Comparison of ENCODE assay signal across 8 cellular contexts in the genomic region with DNA sequence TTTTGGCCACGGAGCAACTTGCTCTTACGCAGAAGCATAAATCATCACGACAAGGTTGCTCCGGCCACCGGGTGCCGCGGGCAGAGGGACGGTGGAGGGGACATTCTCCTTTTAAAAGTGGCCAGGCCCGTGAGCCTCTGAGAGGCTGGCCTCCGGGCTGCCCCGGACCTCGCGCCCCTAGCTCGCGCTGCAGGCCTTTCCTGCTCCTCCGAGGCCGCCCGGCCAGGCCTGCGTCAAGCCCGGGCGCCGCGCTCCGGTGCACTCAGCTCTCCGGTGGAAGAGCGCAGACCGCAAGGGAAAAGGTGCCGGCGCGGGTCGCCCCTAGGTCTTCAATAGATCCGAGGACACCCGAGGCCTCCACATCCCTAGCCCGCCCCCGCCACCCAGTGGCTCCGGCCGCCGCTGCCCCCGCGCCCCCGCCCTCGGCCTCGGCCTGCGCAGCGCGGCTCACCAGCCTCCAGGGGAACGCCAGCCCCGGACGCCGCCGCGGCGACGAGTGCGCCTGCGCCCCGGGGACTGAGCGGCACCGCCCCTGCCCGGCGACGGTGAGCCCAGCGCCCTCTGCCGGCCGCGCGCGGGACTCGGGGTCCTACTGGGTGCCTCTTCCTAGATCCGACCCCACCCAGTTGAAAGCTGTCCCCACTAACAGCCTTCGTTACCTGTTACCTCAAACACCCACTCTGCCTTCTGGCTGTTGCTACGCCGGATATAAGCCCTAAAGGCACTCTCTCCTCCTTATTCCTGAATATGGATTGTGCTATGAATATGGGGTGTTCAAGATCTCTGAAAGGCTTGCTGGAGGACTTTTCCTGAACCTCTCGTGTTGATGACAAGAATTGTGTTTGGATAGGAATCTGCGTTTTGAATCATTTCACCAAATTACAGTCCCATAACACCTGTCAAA. TPM values are rescaled to one million over a fixed set of nuclear protein-coding genes. Genes with fewer than 3 reads are reported as not detected.
DNase-seq lines count a peak whose midpoint lies in the region; TF ChIP-seq lines count a peak whose summit lies in the region.

A gene (minus strand): TSS at position 500 of the 904 bp plus-strand sequence. CDS start 10,671 bp downstream, outside the sequence.

- no peak within 1 kb of the TSS for H2BK15ac ChIP-seq in H9 (ENCODE audit: low read depth, low read length)

- H3K4ac ChIP-seq in H9 (ENCODE audit: low read depth, low read length) = no peak within 1 kb of the TSS

- H3K9ac ChIP-seq in H9 (ENCODE audit: extremely low read depth, insufficient read length, low read length) = no peak within 1 kb of the TSS
- peak within 1 kb of the TSS; percentile 49; the same call in 1 of the 2 replicates for H3K9ac ChIP-seq in MM.1S (ENCODE audit: low read length)

- no peak within 1 kb of the TSS for H3K18ac ChIP-seq in H9 (ENCODE audit: insufficient read length, low read depth, low read length)

- H2BK120ac ChIP-seq in H9 (ENCODE audit: low read depth, low read length, poor library complexity, severe bottlenecking) = no peak within 1 kb of the TSS

- H3K79me2 ChIP-seq in H9 (ENCODE audit: insufficient read depth, low read length) = no peaks in the 10 kb centered on the region
- no peaks in the 10 kb centered on the region for H3K79me2 ChIP-seq in MM.1S (ENCODE audit: low read length)

- no peak within 1 kb of the TSS for H2BK20ac ChIP-seq in H9 (ENCODE audit: low read depth, low read length, poor library complexity, severe bottlenecking)

- H3K27ac ChIP-seq in H9 (ENCODE audit: insufficient read length, low read depth, low read length) = no peak within 1 kb of the TSS
- H3K27ac ChIP-seq in MM.1S (ENCODE audit: low read length) = no peak within 1 kb of the TSS
- H3K27ac ChIP-seq in SJSA1 = 0 out of 2 replicates have a peak within 1 kb of the TSS, but pooled peaks have one; percentile 35
- peak within 1 kb of the TSS; percentile 85 for H3K27ac ChIP-seq in suprapubic skin

- H3F3A ChIP-seq in MM.1S (ENCODE audit: insufficient read depth, low read length) = no peaks in the 10 kb centered on the region

- H3K9me3 ChIP-seq in H9 (ENCODE audit: control insufficient read depth, low read depth, low read length) = no peaks in the 10 kb centered on the region
- H3K9me3 ChIP-seq in MM.1S (replicated peaks; ENCODE audit: insufficient read depth, low read length) = no peaks in the 10 kb centered on the region
- no peaks in the 10 kb centered on the region for H3K9me3 ChIP-seq in SJSA1 (replicated peaks)
- no peaks in the 10 kb centered on the region for H3K9me3 ChIP-seq in suprapubic skin

- no peak within 1 kb of the TSS for H3K56ac ChIP-seq in H9 (ENCODE audit: insufficient read length, low read depth, low read length)

- H3K23me2 ChIP-seq in H9 (ENCODE audit: insufficient read length, low read depth, low read length, poor library complexity, severe bottlenecking) = no peaks in the 10 kb centered on the region

- no peaks in the 10 kb centered on the region for H3K79me1 ChIP-seq in H9 (ENCODE audit: insufficient read depth, low read depth, low read length, poor library complexity, severe bottlenecking)

- peak within 1 kb of the TSS; percentile 61 for H3K4me2 ChIP-seq in H9 (ENCODE audit: insufficient read depth, insufficient read length, low read length)
- H3K4me2 ChIP-seq in MM.1S (ENCODE audit: low read depth, low read length) = peak within 1 kb of the TSS; percentile 85

- CTCF ChIA-PET in activated naive CD4-positive, alpha-beta T cell treated with anti-CD3 and anti-CD28 coated beads, Interleukin-2, amount 10 ng/mL, durations not matched to agents 7 days and 5 days (lab: Charles Lee) = interaction anchor here (0.6 to 7.5 kb wide), 16 partner anchors 9 to 358 kb away, joined by 3 to 86 read pairs (median 4); no protein-coding TSS in a partner anchor

- TF ChIP-seq CTCF in H9 (conservative IDR thresholded peaks at IDR 0.05) (peak; percentile 92), MM.1S (IDR thresholded peaks at IDR 0.05; ENCODE audit: low read length) (peak; percentile 82), suprapubic skin (IDR thresholded peaks at IDR 0.05) (peak; percentile 84 to 96)

- H4K5ac ChIP-seq in H9 (ENCODE audit: insufficient read length, low read depth, low read length) = no peak within 1 kb of the TSS

- peaks cover 74% of the 10 kb centered on the region in 2 experiments for H3K4me1 Mint-ChIP-seq in H9
- peaks cover 16% of the 10 kb centered on the region for H3K4me1 Mint-ChIP-seq in activated naive CD4-positive, alpha-beta T cell treated with anti-CD3 and anti-CD28 coated beads, Interleukin-2, amount 10 ng/mL, durations not matched to agents 7 days and 5 days

- H3K9me3 Mint-ChIP-seq in H9 = no peaks in the 10 kb centered on the region; a peak in 1 of 5 replicates
- H3K9me3 Mint-ChIP-seq in activated naive CD4-positive, alpha-beta T cell treated with anti-CD3 and anti-CD28 coated beads, Interleukin-2, amount 10 ng/mL, durations not matched to agents 7 days and 5 days = no peaks in the 10 kb centered on the region

- no peak within 1 kb of the TSS for H3K23ac ChIP-seq in H9 (ENCODE audit: insufficient read length, low read depth, low read length)

- H4K8ac ChIP-seq in H9 (replicated peaks; ENCODE audit: insufficient read length, low read depth, low read length) = no peak within 1 kb of the TSS

- no peak within 1 kb of the TSS for H2AK5ac ChIP-seq in H9 (ENCODE audit: insufficient read length, low read length)

- H3K4me3 Mint-ChIP-seq in H9 = peak within 1 kb of the TSS; percentile 49 to 72
- peak within 1 kb of the TSS; percentile 72 for H3K4me3 Mint-ChIP-seq in activated naive CD4-positive, alpha-beta T cell treated with anti-CD3 and anti-CD28 coated beads, Interleukin-2, amount 10 ng/mL, durations not matched to agents 7 days and 5 days

- TF ChIP-seq EP300 in suprapubic skin (IDR thresholded peaks at IDR 0.05) = no peak

- H3K36me3 Mint-ChIP-seq in H9 (ENCODE audit: insufficient read depth in 1 of 3, low read depth in 3 of 3) = no peaks in the 10 kb centered on the region
- no peaks in the 10 kb centered on the region for H3K36me3 Mint-ChIP-seq in activated naive CD4-positive, alpha-beta T cell treated with anti-CD3 and anti-CD28 coated beads, Interleukin-2, amount 10 ng/mL, durations not matched to agents 7 days and 5 days

- no peak within 1 kb of the TSS for H2BK5ac ChIP-seq in H9 (ENCODE audit: insufficient read length, low read length)

- peak in 1 of 2 donors; percentile 48 for TF ChIP-seq POLR2A in suprapubic skin (IDR thresholded peaks at IDR 0.05)

- 0 out of 2 replicates have a peak within 1 kb of the TSS, but pooled peaks have one; percentile 19 for H3K14ac ChIP-seq in H9 (ENCODE audit: insufficient read depth, low read length)

- H3K9me2 ChIP-seq in MM.1S (replicated peaks; ENCODE audit: insufficient read depth, low read length) = no peaks in the 10 kb centered on the region

- H3K4me3 ChIP-seq in MM.1S (ENCODE audit: low read length) = peak within 1 kb of the TSS; percentile 63
- H3K4me3 ChIP-seq in SJSA1 = peak within 1 kb of the TSS; percentile 54
- H3K4me3 ChIP-seq in suprapubic skin = peak within 1 kb of the TSS; percentile 75

- H4K91ac ChIP-seq in H9 (ENCODE audit: insufficient read length, low read depth, low read length) = no peak within 1 kb of the TSS

- DNase-seq in GM03348 (ENCODE audit: low spot score) = peak; percentile 99
- peak; percentile 97 for DNase-seq in H9
- DNase-seq in MM.1S = peak; percentile 91
- peak; percentile 76 to 89 for DNase-seq in SJSA1 (ENCODE audit: low read depth in 1 of 2, low spot score in 2 of 2)
- DNase-seq in activated naive CD4-positive, alpha-beta T cell treated with anti-CD3 and anti-CD28 coated beads, Interleukin-2, amount 10 ng/mL, durations not matched to agents 7 days and 5 days = peak; percentile 93
- peak; percentile 90 for DNase-seq in germinal center (ENCODE audit: low spot score)
- peak; percentile 88 for DNase-seq in occipital lobe (lab: John Stamatoyannopoulos, UW)
- peak; percentile 92 to 93 for DNase-seq in suprapubic skin (ENCODE audit: low spot score in 2 of 2)

- peaks cover 21% of the 10 kb centered on the region for H3K27me3 Mint-ChIP-seq in H9 (ENCODE audit: low read depth)
- peaks cover 21% of the 10 kb centered on the region for H3K27me3 Mint-ChIP-seq in activated naive CD4-positive, alpha-beta T cell treated with anti-CD3 and anti-CD28 coated beads, Interleukin-2, amount 10 ng/mL, durations not matched to agents 7 days and 5 days

- H3K27ac Mint-ChIP-seq in H9 = peak within 1 kb of the TSS; percentile 50 to 77 (median 52); a peak in 4 of 7 replicates
- H3K27ac Mint-ChIP-seq in activated naive CD4-positive, alpha-beta T cell treated with anti-CD3 and anti-CD28 coated beads, Interleukin-2, amount 10 ng/mL, durations not matched to agents 7 days and 5 days = peak within 1 kb of the TSS; percentile 75

- H4K20me1 ChIP-seq in H9 (ENCODE audit: control insufficient read depth, insufficient read depth, insufficient read length) (no peaks in the 10 kb centered on the region), MM.1S (ENCODE audit: insufficient read depth, low read length) (no peaks in the 10 kb centered on the region)

- H2AFZ ChIP-seq in H9 (ENCODE audit: low read length) = no peak within 1 kb of the TSS
- peak within 1 kb of the TSS; percentile 83 for H2AFZ ChIP-seq in MM.1S (ENCODE audit: low read length)

- H3K27me3 ChIP-seq in H9 (ENCODE audit: insufficient read depth, low read length) (no peaks in the 10 kb centered on the region), MM.1S (replicated peaks; ENCODE audit: insufficient read depth, low read length) (peaks cover 8% of the 10 kb centered on the region; the same call in 1 of the 2 replicates), SJSA1 (replicated peaks) (no peaks in the 10 kb centered on the region; the same call in 1 of the 2 replicates), suprapubic skin (no peaks in the 10 kb centered on the region)

- WGBS in H9 (ENCODE audit: extremely low coverage, insufficient read length, low lambda C conversion rate) = no CpG with 5 or more reads among the region's 75 CpGs
- WGBS in suprapubic skin = 3% methylated on average over 23 of the region's 75 CpGs

- H3K36me3 ChIP-seq in MM.1S (replicated peaks; ENCODE audit: insufficient read depth, low read length) (no peaks in the 10 kb centered on the region), SJSA1 (no peaks in the 10 kb centered on the region), suprapubic skin (no peaks in the 10 kb centered on the region)

- H3T11ph ChIP-seq in H9 (ENCODE audit: low read length) = no peak within 1 kb of the TSS

- H2BK12ac ChIP-seq in H9 (ENCODE audit: insufficient read length, low read depth, low read length) = no peak within 1 kb of the TSS

- H3K4me1 ChIP-seq in H9 (ENCODE audit: insufficient read depth, low read length) = peaks cover 13% of the 10 kb centered on the region
- 0 out of 2 replicates have a peak, but pooled peaks cover 4% of the 10 kb centered on the region for H3K4me1 ChIP-seq in MM.1S (ENCODE audit: low read length)
- H3K4me1 ChIP-seq in SJSA1 (replicated peaks) = peaks cover 16% of the 10 kb centered on the region
- H3K4me1 ChIP-seq in suprapubic skin = peaks cover 14% of the 10 kb centered on the region

RNA-seq across cellular contexts. Expression of the gene that starts here (rescaled TPM):
- total RNA-seq in H9 (2021) (2.2 and 3.2 TPM in 2 replicates), occipital lobe (11.9 TPM), suprapubic skin (10 to 100 TPM; 12.3 to 35.4 (median 15.2) TPM)
- 4.8 and 4.9 TPM in 2 replicates for total RNA-seq in SJSA1 (2014; rRNA removed; shearing (Covaris generic))

Comparison
In these comparisons a context has a peak if more than half of its experiments do, and no peak if none do; other contexts are left out.
1. H3K27ac ChIP-seq: peak in SJSA1 (single experiment) and suprapubic skin (single experiment); none in H9 (single experiment) and MM.1S (single experiment).
2. Peak in every context shown above with its lines, with median percentiles within 50 percentile points of each other: DNase-seq, CTCF ChIP-seq and H3K4me3 ChIP-seq.